In genomic region chr14:105333020-105333490, GRCh38 we compare ENCODE assay signal across 1 cellular context.
TF ChIP-seq lines count a peak whose summit lies in the region.

No MANE protein-coding gene starts in this region.

TF ChIP-seq in HepG2, 621 proteins besides CTCF, POLR2A, EP300 and RAD21:
- no peak for TF ChIP-seq PCBP2 (optimal IDR thresholded peaks at IDR 0.05; ENCODE audit: low read depth, low read length, poor library complexity, severe bottlenecking)
- no peak for TF ChIP-seq KMT2B (CRISPR knock-in tag; IDR thresholded peaks at IDR 0.05)
- TF ChIP-seq PHF20 (CRISPR knock-in tag; IDR thresholded peaks at IDR 0.05), result no peak
- no peak for TF ChIP-seq MAFK (conservative IDR thresholded peaks at IDR 0.05 in 1 of 2, IDR thresholded peaks at IDR 0.05 in 1 of 2; ENCODE audit: low read length in 2 of 2)
- TF ChIP-seq PHF21A (CRISPR knock-in tag; IDR thresholded peaks at IDR 0.05), result no peak
- TF ChIP-seq IKZF5 (CRISPR knock-in tag; IDR thresholded peaks at IDR 0.05), result no peak
- no peak for TF ChIP-seq DPF2 (CRISPR knock-in tag; IDR thresholded peaks at IDR 0.05; ENCODE audit: borderline replicate concordance, low read depth)
- no peak for TF ChIP-seq MBD4 (IDR thresholded peaks at IDR 0.05; ENCODE audit: borderline replicate concordance, low read length)
- TF ChIP-seq ZNF343 (CRISPR knock-in tag; IDR thresholded peaks at IDR 0.05), result no peak
